ENCODE assay signal across 9 cellular contexts in genomic region chr6:169529931-169530761, GRCh38.
DNase-seq lines count a peak whose midpoint lies in the region; ATAC-seq, FAIRE-seq and TF ChIP-seq lines count a peak whose summit lies in the region.
"Had no signal": no experiment of that assay in that cellular context is flagged by ENCODE, and none has a peak within 500 bp of the region (broad histone marks: within the 10 kb centered on the region; RNA-seq: fewer than 3 reads in every experiment).

No MANE protein-coding gene starts in this region.

- H3K4me3 ChIP-seq in AG09309 (ENCODE audit: control insufficient read depth, low read depth, low read length) (no peak overlapping the region), MG63 (no peak overlapping the region), K562 (no peak overlapping the region)

- no peak; the same call in 2 of the 3 replicates for ATAC-seq in K562
- no peak for ATAC-seq in GM21526 (IDR thresholded peaks at IDR 0.05; ENCODE audit: low FRiP score, unreplicated experiment)
- no peak for ATAC-seq in HG02588 (IDR thresholded peaks at IDR 0.05; ENCODE audit: unreplicated experiment)

- FAIRE-seq in K562 (lab: Jason Lieb, UNC) (peak; percentile 32), GM12891 (lab: Jason Lieb, UNC) (no peak)

- H4K20me1 ChIP-seq in K562 (replicated peaks; ENCODE audit: control insufficient read depth, insufficient read depth, low read length): no peaks in the 10 kb centered on the region

- no peak for TF ChIP-seq CTCF in AG09309 (IDR thresholded peaks at IDR 0.05; ENCODE audit: control insufficient read depth, insufficient read depth, low read depth, low read length, missing control alignments)
- TF ChIP-seq CTCF in K562 (IDR thresholded peaks at IDR 0.05 in 2 of 3, conservative IDR thresholded peaks at IDR 0.05 in 1 of 3; ENCODE audit: insufficient read depth in 2 of 3, low read depth in 1 of 3, low read length in 3 of 3): no peak

- peak; percentile 74 for DNase-seq in AG09309 (ENCODE audit: low read depth)
- peak; percentile 85 for DNase-seq in MG63
- no peak for DNase-seq in K562 (ENCODE audit: extremely low read depth in 1 of 4, low spot score in 3 of 4)
- peak; percentile 83 for DNase-seq in myocyte (ENCODE audit: low read depth)
- no peak for DNase-seq in GM12891 (ENCODE audit: insufficient read length, low spot score)
- no peak for DNase-seq in activated effector memory CD4-positive, alpha-beta T cell treated with Interleukin-2 at 50 U/mL for 16 hours

- H3K9ac ChIP-seq in K562 (ENCODE audit: insufficient read depth in 1 of 2, low read depth in 2 of 2, low read length in 2 of 2): no peak overlapping the region

- POLR2A ChIA-PET in K562 (lab: Yijun Ruan, JAX): interaction anchor here (0.6 kb wide), 1 partner anchor 36 kb away, joined by 3 read pairs; no protein-coding TSS in a partner anchor

- TF ChIP-seq RAD21 in K562 (CRISPR knock-in tag; conservative IDR thresholded peaks at IDR 0.05 in 1 of 2, IDR thresholded peaks at IDR 0.05 in 1 of 2): no peak

- TF ChIP-seq EP300 in K562 (IDR thresholded peaks at IDR 0.05; ENCODE audit: low read length): no peak

- no peaks in the 10 kb centered on the region for H3K4me1 ChIP-seq in K562 (replicated peaks in 1 of 2; ENCODE audit: control insufficient read depth in 2 of 2, insufficient read depth in 2 of 2, low read length in 2 of 2)

- intact Hi-C loops in K562 (cut with micrococcal nuclease): no loop called here

- H2AFZ ChIP-seq in K562 (ENCODE audit: low read depth, low read length): no peak overlapping the region

- H3K4me2 ChIP-seq in K562 (ENCODE audit: insufficient read depth, low read length): no peak overlapping the region

- no peaks in the 10 kb centered on the region for H3K9me1 ChIP-seq in K562 (ENCODE audit: control insufficient read depth, insufficient read depth, low read length)

- CTCF ChIA-PET in K562 (lab: Yijun Ruan, JAX; ENCODE audit: low intra/inter-chr PET ratio): no interaction called here

- no TSS peak for BruUV-seq in K562 (replicated peaks; lab: Mats Ljungman, UMichigan)

- H3K36me3 ChIP-seq in MG63 (0 out of 2 replicates have a peak, but pooled peaks cover 2% of the 10 kb centered on the region), K562 (ENCODE audit: control insufficient read depth, insufficient read depth, low read length) (no peaks in the 10 kb centered on the region)
- H3K36me3 ChIP-seq: neutrophil had no signal

- no peak for TF ChIP-seq POLR2A in K562 (conservative IDR thresholded peaks at IDR 0.05)
- no peak for TF ChIP-seq POLR2A in GM12891 (IDR thresholded peaks at IDR 0.05; ENCODE audit: low read depth, low read length)

- no peak overlapping the region for H3K27ac ChIP-seq in K562 (ENCODE audit: extremely low read depth, low read depth, low read length)
- H3K27ac ChIP-seq: neutrophil had no signal

- H3K9me3 ChIP-seq in MG63 (peaks cover 12% of the 10 kb centered on the region), K562 (replicated peaks; ENCODE audit: control insufficient read depth, insufficient read depth, low read depth, low read length) (no peaks in the 10 kb centered on the region)
- H3K9me3 ChIP-seq: neutrophil had no signal

- H3K79me2 ChIP-seq in K562 (ENCODE audit: control insufficient read depth, insufficient read depth, low read length): no peaks in the 10 kb centered on the region

- WGBS in K562 (ENCODE audit: insufficient coverage, low coverage, missing lambda C conversion rate): 1% methylated on average over 13 of the region's 13 CpGs

- H3K27me3 ChIP-seq in MG63 (no peaks in the 10 kb centered on the region), K562 (ENCODE audit: control insufficient read depth in 2 of 2, insufficient read depth in 2 of 2, low read length in 2 of 2) (no peaks in the 10 kb centered on the region; a peak in 2 of 5 replicates)
- H3K27me3 ChIP-seq: neutrophil had no signal

- in situ Hi-C loops in K562 (cut with MboI): no loop called here

TF ChIP-seq in K562, 482 proteins besides CTCF, POLR2A, EP300 and RAD21:
- no peak for TF ChIP-seq RBFOX2 (IDR thresholded peaks at IDR 0.05; ENCODE audit: low read depth, low read length)

TF ChIP-seq in GM12891, 5 proteins besides CTCF, POLR2A, EP300 and RAD21:
- no peak for TF ChIP-seq POLR2AphosphoS5 (IDR thresholded peaks at IDR 0.05; ENCODE audit: low read depth, low read length)
- no peak for TF ChIP-seq POU2F2 (IDR thresholded peaks at IDR 0.05; ENCODE audit: low read depth, low read length)
- TF ChIP-seq TAF1 (IDR thresholded peaks at IDR 0.05; ENCODE audit: low read depth, low read length): no peak
- TF ChIP-seq PAX5 (IDR thresholded peaks at IDR 0.05; ENCODE audit: insufficient read depth, low read length, severe bottlenecking): no peak
- no peak for TF ChIP-seq SPI1 (IDR thresholded peaks at IDR 0.05; ENCODE audit: low read depth, low read length)

Comparison
In these comparisons a context has a peak if more than half of its experiments do, and no peak if none do; other contexts are left out.
1. DNase-seq: peak in AG09309 (single experiment), MG63 (single experiment) and myocyte (single experiment); none in K562 (0 of 4), GM12891 (single experiment) and activated effector memory CD4-positive, alpha-beta T cell treated with Interleukin-2 at 50 U/mL for 16 hours (single experiment).